8 cellular contexts compared by ENCODE assay signal in genomic region chr19:19668230-19669012, GRCh38. TPM values are rescaled to one million over a fixed set of nuclear protein-coding genes. Genes with fewer than 3 reads are reported as not detected.
DNase-seq lines count a peak whose midpoint lies in the region; ATAC-seq and TF ChIP-seq lines count a peak whose summit lies in the region.

Gene ZNF101 (plus strand): TSS chr19:19668839. CDS start chr19:19668964, 125 bp downstream.

- H3K4me1 Mint-ChIP-seq in IgD-negative memory B cell = peaks cover 14 to 23% (median 16%) of the 10 kb centered on the region in 3 donors

- no peaks in the 10 kb centered on the region for H3K27me3 Mint-ChIP-seq in IgD-negative memory B cell

- peak within 1 kb of the TSS; percentile 87 to 99 (median 91) for H3K27ac Mint-ChIP-seq in IgD-negative memory B cell

- H3K9me3 Mint-ChIP-seq in IgD-negative memory B cell = no peaks in the 10 kb centered on the region

- ATAC-seq in GM21576 (IDR thresholded peaks at IDR 0.05; ENCODE audit: unreplicated experiment) = peak; percentile 62

- H3K4me3 ChIP-seq in epithelial cell of esophagus (ENCODE audit: low read length) = peak within 1 kb of the TSS; percentile 85
- H3K4me3 ChIP-seq in mononuclear cell (ENCODE audit: low read length) = peak within 1 kb of the TSS; percentile 77

- H3K4me1 ChIP-seq in mononuclear cell (ENCODE audit: insufficient read depth, low read length) = peaks cover 42% of the 10 kb centered on the region

- peaks cover 1% of the 10 kb centered on the region for H3K36me3 Mint-ChIP-seq in IgD-negative memory B cell

- peak; percentile 79 for DNase-seq in DMS153 (lab: John Stamatoyannopoulos, UW)
- peak; percentile 100 for DNase-seq in OCI-M1 (lab: John Stamatoyannopoulos, UW)
- peak; percentile 92 for DNase-seq in activated T-cell treated with anti-CD3 and anti-CD28 coated beads for 1 hour (ENCODE audit: low read depth)
- DNase-seq in epithelial cell of esophagus (ENCODE audit: low read depth) = peak; percentile 92
- DNase-seq in stimulated activated CD8-positive, alpha-beta memory T cell treated with anti-CD3 and anti-CD28 coated beads, Interleukin-2, amount 100 ng/mL, for 48 hours (ENCODE audit: low read depth in 2 of 2) = peak; percentile 92 to 95

- TF ChIP-seq CTCF in epithelial cell of esophagus (IDR thresholded peaks at IDR 0.05; ENCODE audit: insufficient read depth, low read depth, low read length, missing control alignments) = no peak

- H3K4me3 Mint-ChIP-seq in IgD-negative memory B cell = peak within 1 kb of the TSS; percentile 84 to 94 (median 92)

- H3K27me3 ChIP-seq in mononuclear cell (ENCODE audit: insufficient read depth, low read length) = no peaks in the 10 kb centered on the region

- no peaks in the 10 kb centered on the region for H3K9me3 ChIP-seq in mononuclear cell (ENCODE audit: low read depth, low read length)

RNA-seq across cellular contexts. Expression of gene ZNF101, which starts in this region (rescaled TPM):
- polyA plus RNA-seq in IgD-negative memory B cell = 32.2 TPM
- total RNA-seq in mononuclear cell = 94.2 TPM

Comparison
In these comparisons a context has a peak if more than half of its experiments do, and no peak if none do; other contexts are left out.
1. Peak in every context shown above with its lines: DNase-seq, ATAC-seq and H3K4me3 ChIP-seq.